17 cellular contexts compared by ENCODE assay signal in genomic region chr16:54054237-54054780, GRCh38.
"Had no signal": no experiment of that assay in that cellular context is flagged by ENCODE, and none has a peak within 500 bp of the region (broad histone marks: within the 10 kb centered on the region; RNA-seq: fewer than 3 reads in every experiment).

No MANE protein-coding gene starts in this region.

- ATAC-seq: activated CD8-positive, alpha-beta T cell treated with anti-CD3 and anti-CD28 coated beads for 36 hours; activated T-cell treated with anti-CD3 and anti-CD28 coated beads, Interleukin-2, amount 50 U/mL, for 72 hours; heart left ventricle; naive thymus-derived CD4-positive, alpha-beta T cell; right lobe of liver; stimulated activated memory B cell treated with anti-CD40 and anti-IgM and Interleukin-4, amounts not matched to agents 10 μg/mL and 1 μg/mL and 100 μg/mL, for 72 hours had no signal

- H3K4me1 ChIP-seq: ascending aorta, colonic mucosa, prostate gland, right lobe of liver, transverse colon had no signal

- H3K27ac ChIP-seq: ascending aorta, colonic mucosa, heart left ventricle, prostate gland, right lobe of liver, transverse colon had no signal

- H3K27ac Mint-ChIP-seq: activated CD8-positive, alpha-beta T cell treated with anti-CD3 and anti-CD28 coated beads for 36 hours; activated T-cell treated with anti-CD3 and anti-CD28 coated beads, Interleukin-2, amount 50 U/mL, for 72 hours; naive thymus-derived CD4-positive, alpha-beta T cell; stimulated activated memory B cell treated with anti-CD40 and anti-IgM and Interleukin-4, amounts not matched to agents 10 μg/mL and 1 μg/mL and 100 μg/mL, for 72 hours had no signal

- H3K4me1 Mint-ChIP-seq: stimulated activated memory B cell treated with anti-CD40 and anti-IgM and Interleukin-4, amounts not matched to agents 10 μg/mL and 1 μg/mL and 100 μg/mL, for 72 hours had no signal

- H3K9me3 Mint-ChIP-seq: activated CD8-positive, alpha-beta T cell treated with anti-CD3 and anti-CD28 coated beads for 36 hours; activated T-cell treated with anti-CD3 and anti-CD28 coated beads, Interleukin-2, amount 50 U/mL, for 72 hours had no signal

- H3K4me3 ChIP-seq: ascending aorta, colonic mucosa, heart left ventricle, prostate gland, right lobe of liver, transverse colon had no signal

- H3K36me3 ChIP-seq: colonic mucosa, prostate gland, right lobe of liver, transverse colon had no signal

- DNase-seq: activated CD8-positive, alpha-beta memory T cell treated with anti-CD3 and anti-CD28 coated beads, Interleukin-2, amount 50 U/mL, for 4 hours; activated CD8-positive, alpha-beta T cell treated with anti-CD3 and anti-CD28 coated beads for 36 hours; activated gamma-delta T cell treated with Interleukin-2 at 50 U/mL for 16 hours; activated T-cell treated with anti-CD3 and anti-CD28 coated beads, Interleukin-2, amount 50 U/mL, for 72 hours; colonic mucosa; effector CD4-positive, alpha-beta T cell; foreskin melanocyte; heart left ventricle; mammary epithelial cell; naive thymus-derived CD4-positive, alpha-beta T cell; occipital lobe; right lobe of liver; substantia nigra; transverse colon had no signal

- H3K27me3 Mint-ChIP-seq: activated CD8-positive, alpha-beta T cell treated with anti-CD3 and anti-CD28 coated beads for 36 hours; naive thymus-derived CD4-positive, alpha-beta T cell; stimulated activated memory B cell treated with anti-CD40 and anti-IgM and Interleukin-4, amounts not matched to agents 10 μg/mL and 1 μg/mL and 100 μg/mL, for 72 hours had no signal

- H3K27me3 ChIP-seq: ascending aorta, colonic mucosa, heart left ventricle, right lobe of liver, transverse colon had no signal

- H3K4me3 Mint-ChIP-seq: activated CD8-positive, alpha-beta T cell treated with anti-CD3 and anti-CD28 coated beads for 36 hours; activated T-cell treated with anti-CD3 and anti-CD28 coated beads, Interleukin-2, amount 50 U/mL, for 72 hours; naive thymus-derived CD4-positive, alpha-beta T cell; stimulated activated memory B cell treated with anti-CD40 and anti-IgM and Interleukin-4, amounts not matched to agents 10 μg/mL and 1 μg/mL and 100 μg/mL, for 72 hours had no signal
